ENCODE assay signal across 39 cellular contexts in the genomic region with DNA sequence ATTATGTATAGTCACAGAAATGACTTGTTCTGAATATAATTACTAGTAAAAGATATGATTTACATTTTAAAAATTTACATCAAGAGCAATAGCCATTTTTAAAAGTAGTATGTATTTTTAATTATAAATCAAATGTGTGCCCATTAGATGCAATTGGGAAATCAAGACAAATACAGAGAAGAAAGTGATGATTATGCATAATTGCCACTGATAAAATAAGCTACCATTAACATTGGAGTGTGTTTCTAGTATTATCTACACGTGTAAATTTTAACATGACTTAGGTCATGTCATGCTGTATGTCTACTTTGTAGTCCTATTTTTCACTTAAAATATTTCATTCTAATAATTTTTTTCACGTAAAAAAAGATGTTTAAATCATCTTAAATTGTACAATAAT. TPM values are rescaled to one million over a fixed set of nuclear protein-coding genes. Genes with fewer than 3 reads are reported as not detected.
"Had no signal": no experiment of that assay in that cellular context is flagged by ENCODE, and none has a peak within 500 bp of the region (broad histone marks: within the 10 kb centered on the region; RNA-seq: fewer than 3 reads in every experiment).

No MANE protein-coding gene starts in this region.

- H3K27me3 ChIP-seq: MG63 had no signal

- H3K36me3 ChIP-seq: MG63 had no signal

- H3K9me3 ChIP-seq: MG63 had no signal

- H3K4me3 ChIP-seq: MG63 had no signal

- DNase-seq: Kasumi-1, MG63, MM.1S, MV-4-11, NCI-H1048, NCI-H1092, NCI-H1092 treated with DMSO at 0.1 percent for 48 hours, NCI-H1105, NCI-H1105 treated with DMSO at 0.1 percent for 48 hours, NCI-H1417, NCI-H1417 treated with DMSO at 0.1 percent for 48 hours, NCI-H1436, NCI-H1436 treated with DMSO at 0.1 percent for 48 hours, NCI-H146, NCI-H1694, NCI-H1694 treated with DMSO at 0.1 percent for 48 hours, NCI-H187, NCI-H187 treated with DMSO at 0.1 percent for 48 hours, NCI-H1930, NCI-H2029, NCI-H2029 treated with DMSO at 0.1 percent for 48 hours, NCI-H2081, NCI-H2081 treated with DMSO at 0.1 percent for 48 hours, NCI-H2107, NCI-H2171, NCI-H2171 treated with DMSO at 0.1 percent for 48 hours, NCI-H2227 treated with DMSO at 0.1 percent for 48 hours, NCI-H226, NCI-H345, NCI-H446, NCI-H446 treated with DMSO at 0.1 percent for 48 hours, NCI-H510A, NCI-H510A treated with DMSO at 0.1 percent for 48 hours, NCI-H524, NCI-H524 treated with DMSO at 0.1 percent for 48 hours had no signal

RNA-seq across cellular contexts. Expression of a gene that starts 22.8 kb away (rescaled TPM):
- total RNA-seq: LHCN-M2, M059J, MCF 10A, NCI-H460 had no signal
